ENCODE assay signal across 18 cellular contexts in genomic region chr20:62227977-62228958, GRCh38. TPM values are rescaled to one million over a fixed set of nuclear protein-coding genes. Genes with fewer than 3 reads are reported as not detected.
DNase-seq lines count a peak whose midpoint lies in the region; ATAC-seq, FAIRE-seq and TF ChIP-seq lines count a peak whose summit lies in the region.
"Had no signal": no experiment of that assay in that cellular context is flagged by ENCODE, and none has a peak within 500 bp of the region (broad histone marks: within the 10 kb centered on the region; RNA-seq: fewer than 3 reads in every experiment).

No MANE protein-coding gene starts in this region.

- H2BK120ac ChIP-seq in IMR-90 (ENCODE audit: low read depth, low read length): no peak overlapping the region

- no peak overlapping the region for H4K91ac ChIP-seq in IMR-90 (ENCODE audit: insufficient read depth, low read depth, low read length)

- SMC1A ChIA-PET in GM12878 (lab: Charles Lee; ENCODE audit: uncharacterized antibody, unreplicated experiment): interaction anchor here (0.7 kb wide), 1 partner anchor 11 kb away, joined by 3 read pairs; no protein-coding TSS in a partner anchor

- no peaks in the 10 kb centered on the region for H3K9me1 ChIP-seq in IMR-90 (ENCODE audit: insufficient read depth, low read length)

- in situ Hi-C loops in IMR-90 (cut with MboI; ENCODE audit: low sequenced_read_pairs): no loop called here
- in situ Hi-C loops in GM12878 (cut with MboI): no loop called here

- CTCF ChIA-PET in IMR-90 (lab: Yijun Ruan, JAX): no interaction called here
- CTCF ChIA-PET in GM12878 (lab: Yijun Ruan, JAX): no interaction called here
- CTCF ChIA-PET in CD8-positive, alpha-beta memory T cell (lab: Charles Lee): no interaction called here

- H3K4me2 ChIP-seq in IMR-90 (ENCODE audit: low read depth, low read length) (no peak overlapping the region), GM12878 (ENCODE audit: control insufficient read depth, insufficient read depth) (no peak overlapping the region)

- no peak overlapping the region for H2AK9ac ChIP-seq in IMR-90 (replicated peaks; ENCODE audit: low read depth, low read length, poor library complexity)

- no peaks in the 10 kb centered on the region for H3K36me3 Mint-ChIP-seq in CD8-positive, alpha-beta memory T cell

- H2BK5ac ChIP-seq in IMR-90 (ENCODE audit: low read depth, low read length, poor library complexity, severe bottlenecking): no peak overlapping the region

- FAIRE-seq in GM12878 (lab: Jason Lieb, UNC): no peak
- FAIRE-seq in pancreas (lab: Jason Lieb, UNC): no peak

- dilution Hi-C loops in IMR-90 (cut with HindIII; ENCODE audit: low sequenced_read_pairs, unreplicated experiment): no loop called here

- H3K4me3 ChIP-seq in IMR-90 (ENCODE audit: insufficient read depth, low read depth, low read length): no peak overlapping the region
- H3K4me3 ChIP-seq in GM12878: no peak overlapping the region
- no peak overlapping the region for H3K4me3 ChIP-seq in pancreas
- no peak overlapping the region for H3K4me3 ChIP-seq in ascending aorta
- H3K4me3 ChIP-seq in CD8-positive, alpha-beta memory T cell (ENCODE audit: low read length): no peak overlapping the region
- H3K4me3 ChIP-seq: GM23248 had no signal

- peaks cover 59% of the 10 kb centered on the region for H3K27me3 ChIP-seq in IMR-90 (ENCODE audit: control insufficient read depth, insufficient read depth, low read length)
- no peaks in the 10 kb centered on the region; a peak in 2 of 4 replicates for H3K27me3 ChIP-seq in GM12878 (replicated peaks in 1 of 2; ENCODE audit: control insufficient read depth in 2 of 2, insufficient read depth in 2 of 2, low read length in 1 of 2)
- H3K27me3 ChIP-seq in pancreas: no peaks in the 10 kb centered on the region
- H3K27me3 ChIP-seq in ascending aorta: no peaks in the 10 kb centered on the region
- peaks cover 2% of the 10 kb centered on the region for H3K27me3 ChIP-seq in CD8-positive, alpha-beta memory T cell (ENCODE audit: insufficient read depth, low read length, poor library complexity, severe bottlenecking)

- H2AK5ac ChIP-seq in IMR-90 (ENCODE audit: low read depth, low read length): no peak overlapping the region

- POLR2A ChIA-PET in IMR-90 (lab: Charles Lee; ENCODE audit: unreplicated experiment) (no interaction called here), GM12878 (lab: Charles Lee) (no interaction called here)
- POLR2A ChIA-PET in CD8-positive, alpha-beta memory T cell (lab: Charles Lee): no interaction called here

- H3K27ac ChIP-seq in IMR-90 (ENCODE audit: insufficient read depth, low read length): no peak overlapping the region
- H3K27ac ChIP-seq in GM12878 (ENCODE audit: control insufficient read depth, insufficient read depth): no peak overlapping the region
- H3K27ac ChIP-seq in pancreas: peak overlapping the region in 2 of 4 donors; percentile 30 to 49
- H3K27ac ChIP-seq in ascending aorta: no peak overlapping the region
- no peak overlapping the region for H3K27ac ChIP-seq in CD8-positive, alpha-beta memory T cell (ENCODE audit: low read depth, low read length)
- H3K27ac ChIP-seq: epithelial cell of prostate, GM23248 had no signal

- H3K4me1 Mint-ChIP-seq in CD8-positive, alpha-beta memory T cell: no peaks in the 10 kb centered on the region
- H3K4me1 Mint-ChIP-seq: activated CD4-positive, alpha-beta memory T cell treated with anti-CD3 and anti-CD28 coated beads, Interleukin-2, amount 10 ng/mL, durations not matched to agents 7 days and 5 days had no signal

- ATAC-seq in IMR-90 (ENCODE audit: low read depth) (peak; percentile 17), GM12878 (peak; percentile 39; the same call in 2 of the 3 replicates), pancreas (peak; percentile 87 to 96 (median 92))

- H3K14ac ChIP-seq in IMR-90 (replicated peaks; ENCODE audit: low read depth, low read length): no peak overlapping the region

- H2BK15ac ChIP-seq in IMR-90 (ENCODE audit: low read depth, low read length): no peak overlapping the region

- H3K4me1 ChIP-seq in IMR-90 (ENCODE audit: control insufficient read depth, insufficient read depth, low read length) (no peaks in the 10 kb centered on the region), GM12878 (ENCODE audit: control insufficient read depth, insufficient read depth, low read length) (no peaks in the 10 kb centered on the region), pancreas (peaks cover 0 to 9% (median 6%) of the 10 kb centered on the region in 3 donors), ascending aorta (no peaks in the 10 kb centered on the region)
- H3K4me1 ChIP-seq in CD8-positive, alpha-beta memory T cell (ENCODE audit: insufficient read depth, low read length): no peaks in the 10 kb centered on the region

- no peaks in the 10 kb centered on the region; the same call in 1 of the 2 replicates for H3K9me3 ChIP-seq in IMR-90 (ENCODE audit: control insufficient read depth, insufficient read depth, low read length)
- H3K9me3 ChIP-seq in GM12878 (replicated peaks; ENCODE audit: control insufficient read depth, insufficient read depth, low read length): no peaks in the 10 kb centered on the region; the same call in 2 of the 3 replicates
- H3K9me3 ChIP-seq in pancreas: no peaks in the 10 kb centered on the region
- H3K9me3 ChIP-seq in ascending aorta: no peaks in the 10 kb centered on the region
- no peaks in the 10 kb centered on the region for H3K9me3 ChIP-seq in CD8-positive, alpha-beta memory T cell (ENCODE audit: low read length)

- no peak overlapping the region for H3K27ac Mint-ChIP-seq in CD8-positive, alpha-beta memory T cell
- H3K27ac Mint-ChIP-seq: activated CD4-positive, alpha-beta memory T cell treated with anti-CD3 and anti-CD28 coated beads, Interleukin-2, amount 10 ng/mL, durations not matched to agents 7 days and 5 days; activated naive CD4-positive, alpha-beta T cell treated with anti-CD3 and anti-CD28 coated beads for 36 hours had no signal

- no peak overlapping the region for H3K18ac ChIP-seq in IMR-90 (ENCODE audit: low read depth, low read length)

- H3K36me3 ChIP-seq in IMR-90 (ENCODE audit: control insufficient read depth, insufficient read depth, low read length): no peaks in the 10 kb centered on the region
- no peaks in the 10 kb centered on the region for H3K36me3 ChIP-seq in GM12878 (ENCODE audit: control insufficient read depth in 2 of 2, insufficient read depth in 2 of 2, low read length in 1 of 2)
- H3K36me3 ChIP-seq in pancreas: no peaks in the 10 kb centered on the region
- no peaks in the 10 kb centered on the region for H3K36me3 ChIP-seq in ascending aorta
- no peaks in the 10 kb centered on the region for H3K36me3 ChIP-seq in CD8-positive, alpha-beta memory T cell (ENCODE audit: insufficient read depth, low read length)

- no peak for TF ChIP-seq CTCF in IMR-90 (conservative IDR thresholded peaks at IDR 0.05; ENCODE audit: low read depth, low read length)
- no peak for TF ChIP-seq CTCF in GM12878 (IDR thresholded peaks at IDR 0.05 in 2 of 3, conservative IDR thresholded peaks at IDR 0.05 in 1 of 3; ENCODE audit: control insufficient read depth in 2 of 3, extremely low read depth in 1 of 3, insufficient read depth in 1 of 3, low read depth in 3 of 3, low read length in 3 of 3)
- TF ChIP-seq CTCF in pancreas (IDR thresholded peaks at IDR 0.05): no peak
- no peak for TF ChIP-seq CTCF in ascending aorta (IDR thresholded peaks at IDR 0.05)

- H4K5ac ChIP-seq in IMR-90 (ENCODE audit: low read depth, low read length): no peak overlapping the region

- TF ChIP-seq POLR2A in IMR-90 (IDR thresholded peaks at IDR 0.05; ENCODE audit: low read depth, low read length) (no peak), GM12878 (IDR thresholded peaks at IDR 0.05; ENCODE audit: low read depth, low read length) (no peak)

- no peaks in the 10 kb centered on the region for H3K79me2 ChIP-seq in GM12878 (ENCODE audit: control insufficient read depth, insufficient read depth, low read length)

- peaks cover 15 to 20% of the 10 kb centered on the region in 2 donors for H3K27me3 Mint-ChIP-seq in CD8-positive, alpha-beta memory T cell

- H4K8ac ChIP-seq in IMR-90 (ENCODE audit: low read depth in 2 of 2, low read length in 2 of 2): no peak overlapping the region

- WGBS in IMR-90 (ENCODE audit: extremely low coverage in 2 of 2, insufficient read length in 1 of 2), 2 experiments: 34% methylated on average over 9 of the region's 37 CpGs; no CpG with 5 or more reads in 1 of the 2 experiments
- 47% methylated on average over 35 of the region's 37 CpGs for WGBS in GM12878 (ENCODE audit: insufficient coverage, insufficient replicate concordance, low lambda C conversion rate, missing lambda C conversion rate)
- 38 to 39% methylated on average over 36 to 37 of the region's 37 CpGs for WGBS in pancreas, 2 donors

- no peaks in the 10 kb centered on the region for H3K9me3 Mint-ChIP-seq in CD8-positive, alpha-beta memory T cell
- H3K9me3 Mint-ChIP-seq: activated CD4-positive, alpha-beta memory T cell treated with anti-CD3 and anti-CD28 coated beads, Interleukin-2, amount 10 ng/mL, durations not matched to agents 7 days and 5 days; activated naive CD4-positive, alpha-beta T cell treated with anti-CD3 and anti-CD28 coated beads for 36 hours had no signal

- H3K79me1 ChIP-seq in IMR-90 (ENCODE audit: low read depth in 1 of 2, low read length in 2 of 2): no peaks in the 10 kb centered on the region

- H4K20me1 ChIP-seq in IMR-90 (ENCODE audit: insufficient read depth, low read length): peaks cover 2% of the 10 kb centered on the region; the same call in 1 of the 2 replicates
- H4K20me1 ChIP-seq in GM12878 (ENCODE audit: control insufficient read depth, insufficient read depth): no peaks in the 10 kb centered on the region

- H2BK20ac ChIP-seq in IMR-90 (ENCODE audit: low read depth, low read length): no peak overlapping the region

- DNase-seq in NCI-H2196 (lab: John Stamatoyannopoulos, UW; ENCODE audit: unreplicated experiment) (peak; percentile 25), NCI-H2196 treated with DMSO at 0.1 percent for 48 hours (lab: John Stamatoyannopoulos, UW; ENCODE audit: unreplicated experiment) (no peak), IMR-90 (no peak), GM12878 (ENCODE audit: low read depth, low spot score) (no peak), pancreas (peak in 5 of 6 donors; percentile 70 to 93 (median 86)), ascending aorta (ENCODE audit: low spot score in 2 of 2) (no peak), SW 1271 (lab: John Stamatoyannopoulos, UW) (no peak)
- DNase-seq in CD8-positive, alpha-beta memory T cell: no peak
- DNase-seq: activated CD4-positive, alpha-beta memory T cell treated with anti-CD3 and anti-CD28 coated beads, Interleukin-2, amount 10 ng/mL, durations not matched to agents 7 days and 5 days; activated naive CD4-positive, alpha-beta T cell treated with anti-CD3 and anti-CD28 coated beads for 36 hours; central memory CD4-positive, alpha-beta T cell; DMS79; GM23248; occipital lobe; stimulated activated CD4-positive, alpha-beta T cell treated with anti-CD3 and anti-CD28 coated beads, Interleukin-12 subunit alpha, Interleukin-12 subunit beta, amount 100 ng/mL, for 4 hours had no signal

- H3K4ac ChIP-seq in IMR-90 (ENCODE audit: low read depth, low read length): no peak overlapping the region

- no peak for TF ChIP-seq EP300 in GM12878 (IDR thresholded peaks at IDR 0.05; ENCODE audit: borderline replicate concordance in 1 of 2, control insufficient read depth in 1 of 2, low read depth in 2 of 2, low read length in 2 of 2)

- H2AFZ ChIP-seq in IMR-90 (replicated peaks; ENCODE audit: low read length, poor library complexity): no peak overlapping the region
- no peak overlapping the region for H2AFZ ChIP-seq in GM12878 (ENCODE audit: control insufficient read depth, low read depth, low read length)
- H2AFZ ChIP-seq: GM23248 had no signal

- no peak overlapping the region for H3K23ac ChIP-seq in IMR-90 (ENCODE audit: low read depth, low read length)

- H3K4me3 Mint-ChIP-seq in CD8-positive, alpha-beta memory T cell: no peak overlapping the region
- H3K4me3 Mint-ChIP-seq: activated CD4-positive, alpha-beta memory T cell treated with anti-CD3 and anti-CD28 coated beads, Interleukin-2, amount 10 ng/mL, durations not matched to agents 7 days and 5 days; activated naive CD4-positive, alpha-beta T cell treated with anti-CD3 and anti-CD28 coated beads for 36 hours had no signal

- H3K9ac ChIP-seq in IMR-90 (ENCODE audit: low read depth, low read length) (no peak overlapping the region), GM12878 (ENCODE audit: control insufficient read depth, insufficient read depth, low read length) (no peak overlapping the region)
- H3K9ac ChIP-seq: GM23248 had no signal

- H3K56ac ChIP-seq in IMR-90 (ENCODE audit: extremely low read depth, insufficient read depth, low read length): no peak overlapping the region

- RAD21 ChIA-PET in GM12878 (lab: Charles Lee; ENCODE audit: unreplicated experiment): no interaction called here

- intact Hi-C loops in IMR-90 (cut with micrococcal nuclease) (no loop called here), GM12878 (cut with micrococcal nuclease; ENCODE audit: unreplicated experiment) (no loop called here), pancreas (cut with DNase I) (no loop called here), ascending aorta (cut with DNase I) (no loop called here)

- BruUV-seq in IMR-90 (replicated peaks; lab: Mats Ljungman, UMichigan) (no TSS peak), GM12878 (replicated peaks; lab: Mats Ljungman, UMichigan) (no TSS peak)

- TF ChIP-seq RAD21 in IMR-90 (IDR thresholded peaks at IDR 0.05; ENCODE audit: low read length) (no peak), GM12878 (IDR thresholded peaks at IDR 0.05; ENCODE audit: insufficient read depth, low read depth, low read length) (no peak)

RNA-seq across cellular contexts. Expression of gene HRH3, which starts 8.2 kb away (rescaled TPM):
- total RNA-seq in IMR-90 (2012; rRNA removed): not detected in 2 replicates
- polyA plus RNA-seq in IMR-90 (2012; rRNA removed): not detected in 2 replicates
- polyA plus RNA-seq in IMR-90 (2012; cell fraction: cytosol; rRNA removed): not detected in 2 replicates
- not detected in 2 replicates for polyA plus RNA-seq in IMR-90 (2012; cell fraction: nucleus; rRNA removed; ENCODE audit: low replicate concordance)
- total RNA-seq in GM12878 (2013; cell fraction: nucleolus; rRNA removed): not detected in 2 replicates
- not detected in 2 replicates for total RNA-seq in GM12878 (2014; rRNA removed)
- not detected in 2 replicates for total RNA-seq in GM12878 (2014; rRNA removed; fragmentation: Illumina TruSeq; extraction: Trizol)
- total RNA-seq in GM12878 (2021): not detected in 2 replicates
- not detected for polyA plus RNA-seq in GM12878 (2011; ENCODE audit: low read depth)
- not detected in 2 replicates for polyA plus RNA-seq in GM12878 (2011; rRNA removed)
- polyA plus RNA-seq in GM12878 (2011; cell fraction: cytosol; rRNA removed): not detected in 2 replicates
- polyA plus RNA-seq in GM12878 (2011; cell fraction: nucleus; rRNA removed): not detected in 2 replicates
- 0.04 TPM in 1 of 2 replicates, not detected in the other for polyA plus RNA-seq in GM12878 (2012)
- polyA plus RNA-seq in GM12878 (2014; fragmentation: Illumina TruSeq; extraction: Trizol): not detected in 2 replicates
- not detected for polyA plus RNA-seq in GM12878 (2014; fragmentation: Nextera tagmentation; extraction: Ambion mirVana)
- polyA plus RNA-seq in GM12878 (2014; rRNA removed): not detected in 2 replicates
- polyA plus RNA-seq in GM12878 (2016; fragmentation: Nextera tagmentation; extraction: Ambion mirVana): not detected
- polyA minus RNA-seq in GM12878 (2011; rRNA and poly(A)+ RNA removed): not detected in 2 replicates
- not detected in 2 replicates for polyA minus RNA-seq in GM12878 (2011; cell fraction: cytosol; rRNA and poly(A)+ RNA removed)
- not detected in 2 replicates for polyA minus RNA-seq in GM12878 (2011; cell fraction: nucleus; rRNA and poly(A)+ RNA removed)
- under 1 TPM in 1 of 6 donors, not detected in 5; 0.08 TPM for total RNA-seq in pancreas
- polyA plus RNA-seq in pancreas: under 1 TPM; 0.02 to 0.04 TPM
- total RNA-seq in ascending aorta: 0.21 TPM
- not detected for total RNA-seq in CD8-positive, alpha-beta memory T cell
- not detected for polyA plus RNA-seq in CD8-positive, alpha-beta memory T cell
- total RNA-seq: activated CD4-positive, alpha-beta memory T cell treated with anti-CD3 and anti-CD28 coated beads, Interleukin-2, amount 10 ng/mL, durations not matched to agents 7 days and 5 days; activated naive CD4-positive, alpha-beta T cell treated with anti-CD3 and anti-CD28 coated beads for 36 hours; GM23248; lung microvascular endothelial cell; T-helper 1 cell treated with Interleukin-12 subunit alpha and Interleukin-12 subunit beta and Interleukin-4 antibody, amounts not matched to agents 30 ng/mL and 1 ng/mL, for 36 hours had no signal
- polyA plus RNA-seq: GM23248 had no signal

RNA-seq across cellular contexts. Expression of gene OSBPL2, which starts 10.1 kb away (rescaled TPM):
- total RNA-seq in IMR-90 (2012; rRNA removed) (27.6 and 28.6 TPM in 2 replicates), GM12878 (2014; rRNA removed) (16.3 and 17.4 TPM in 2 replicates), GM12878 (2014; rRNA removed; fragmentation: Illumina TruSeq; extraction: Trizol) (12.4 and 13.3 TPM in 2 replicates), GM12878 (2021) (22.3 and 24.1 TPM in 2 replicates), pancreas (10 to 100 TPM; 42.4 to 56.8 (median 49.2) TPM), ascending aorta (25.0 TPM)
- polyA plus RNA-seq in IMR-90 (2012; rRNA removed) (17.7 and 19.3 TPM in 2 replicates), GM12878 (2011; rRNA removed) (10.9 and 15.8 TPM in 2 replicates), GM12878 (2014; fragmentation: Illumina TruSeq; extraction: Trizol) (15.0 and 16.4 TPM in 2 replicates), GM12878 (2014; fragmentation: Nextera tagmentation; extraction: Ambion mirVana) (1 to 10 TPM; 2.8 to 4.1 TPM), GM12878 (2014; rRNA removed) (12.7 and 14.4 TPM in 2 replicates), GM12878 (2016; fragmentation: Nextera tagmentation; extraction: Ambion mirVana) (10 to 100 TPM; 13.8 to 15.4 TPM), pancreas (10 to 100 TPM; 33.3 to 34.6 TPM)
- polyA plus RNA-seq in IMR-90 (2012; cell fraction: cytosol; rRNA removed): 13.1 and 15.2 TPM in 2 replicates
- polyA plus RNA-seq in IMR-90 (2012; cell fraction: nucleus; rRNA removed; ENCODE audit: low replicate concordance): 36.2 and 68.6 TPM in 2 replicates
- 105 and 133 TPM in 2 replicates for total RNA-seq in GM12878 (2013; cell fraction: nucleolus; rRNA removed)
- 14.8 TPM for polyA plus RNA-seq in GM12878 (2011; ENCODE audit: low read depth)
- polyA plus RNA-seq in GM12878 (2011; cell fraction: cytosol; rRNA removed): 12.0 and 14.6 TPM in 2 replicates
- 67.4 and 67.5 TPM in 2 replicates for polyA plus RNA-seq in GM12878 (2011; cell fraction: nucleus; rRNA removed)
- polyA plus RNA-seq in GM12878 (2012): 20.8 and 23.0 TPM in 2 replicates
- polyA minus RNA-seq in GM12878 (2011; rRNA and poly(A)+ RNA removed): 66.0 and 206 TPM in 2 replicates
- polyA minus RNA-seq in GM12878 (2011; cell fraction: cytosol; rRNA and poly(A)+ RNA removed): 5.5 and 6.5 TPM in 2 replicates
- 27.1 and 49.9 TPM in 2 replicates for polyA minus RNA-seq in GM12878 (2011; cell fraction: nucleus; rRNA and poly(A)+ RNA removed)
- total RNA-seq in CD8-positive, alpha-beta memory T cell: 10 to 100 TPM; 24.5 to 24.7 TPM
- 24.6 TPM for polyA plus RNA-seq in CD8-positive, alpha-beta memory T cell

RNA-seq across cellular contexts. Expression of gene MTG2, which starts 45.4 kb away (rescaled TPM):
- 11.5 and 12.2 TPM in 2 replicates for total RNA-seq in IMR-90 (2012; rRNA removed)
- 23.9 and 25.2 TPM in 2 replicates for polyA plus RNA-seq in IMR-90 (2012; rRNA removed)
- polyA plus RNA-seq in IMR-90 (2012; cell fraction: cytosol; rRNA removed): 21.7 and 23.7 TPM in 2 replicates
- 52.1 and 66.5 TPM in 2 replicates for polyA plus RNA-seq in IMR-90 (2012; cell fraction: nucleus; rRNA removed; ENCODE audit: low replicate concordance)
- 48.5 and 51.0 TPM in 2 replicates for total RNA-seq in GM12878 (2013; cell fraction: nucleolus; rRNA removed)
- 40.9 and 44.1 TPM in 2 replicates for total RNA-seq in GM12878 (2014; rRNA removed)
- 19.3 and 28.5 TPM in 2 replicates for total RNA-seq in GM12878 (2014; rRNA removed; fragmentation: Illumina TruSeq; extraction: Trizol)
- 40.4 and 52.4 TPM in 2 replicates for total RNA-seq in GM12878 (2021)
- 12.8 TPM for polyA plus RNA-seq in GM12878 (2011; ENCODE audit: low read depth)
- polyA plus RNA-seq in GM12878 (2011; rRNA removed): 22.2 and 32.9 TPM in 2 replicates
- polyA plus RNA-seq in GM12878 (2011; cell fraction: cytosol; rRNA removed): 44.6 and 54.2 TPM in 2 replicates
- 23.9 and 38.8 TPM in 2 replicates for polyA plus RNA-seq in GM12878 (2011; cell fraction: nucleus; rRNA removed)
- polyA plus RNA-seq in GM12878 (2012): 18.6 and 25.9 TPM in 2 replicates
- polyA plus RNA-seq in GM12878 (2014; fragmentation: Illumina TruSeq; extraction: Trizol): 10.4 and 31.4 TPM in 2 replicates
- 1 to 10 TPM; 6.2 to 7.3 TPM for polyA plus RNA-seq in GM12878 (2014; fragmentation: Nextera tagmentation; extraction: Ambion mirVana)
- polyA plus RNA-seq in GM12878 (2014; rRNA removed): 44.5 and 45.2 TPM in 2 replicates
- polyA plus RNA-seq in GM12878 (2016; fragmentation: Nextera tagmentation; extraction: Ambion mirVana): 10 to 100 TPM; 35.8 to 38.6 TPM
- 15.4 and 31.5 TPM in 2 replicates for polyA minus RNA-seq in GM12878 (2011; rRNA and poly(A)+ RNA removed)
- 6.9 and 9.5 TPM in 2 replicates for polyA minus RNA-seq in GM12878 (2011; cell fraction: cytosol; rRNA and poly(A)+ RNA removed)
- 8.2 and 26.7 TPM in 2 replicates for polyA minus RNA-seq in GM12878 (2011; cell fraction: nucleus; rRNA and poly(A)+ RNA removed)
- total RNA-seq in pancreas: 10 to 100 TPM in 5 of 6 donors, 1 to 10 TPM in 1; 9.7 to 21.1 (median 13.1) TPM
- 10 to 100 TPM; 36.2 to 55.3 TPM for polyA plus RNA-seq in pancreas
- total RNA-seq in ascending aorta: 14.5 TPM
- 10 to 100 TPM; 44.6 to 45.9 TPM for total RNA-seq in CD8-positive, alpha-beta memory T cell
- 19.0 TPM for polyA plus RNA-seq in CD8-positive, alpha-beta memory T cell

Comparison
In these comparisons a context has a peak if more than half of its experiments do, and no peak if none do; other contexts are left out.
1. DNase-seq: peak in NCI-H2196 (single experiment) and pancreas (5 of 6); none in NCI-H2196 treated with DMSO at 0.1 percent for 48 hours (single experiment), IMR-90 (single experiment), GM12878 (single experiment), ascending aorta (0 of 2), CD8-positive, alpha-beta memory T cell (0 of 5) and SW 1271 (0 of 2).
2. ATAC-seq: peak in every context shown above with its lines; median percentile 92 in pancreas; 39 in GM12878; 17 in IMR-90.